ENCODE assay signal across 1 cellular context in the genomic region with DNA sequence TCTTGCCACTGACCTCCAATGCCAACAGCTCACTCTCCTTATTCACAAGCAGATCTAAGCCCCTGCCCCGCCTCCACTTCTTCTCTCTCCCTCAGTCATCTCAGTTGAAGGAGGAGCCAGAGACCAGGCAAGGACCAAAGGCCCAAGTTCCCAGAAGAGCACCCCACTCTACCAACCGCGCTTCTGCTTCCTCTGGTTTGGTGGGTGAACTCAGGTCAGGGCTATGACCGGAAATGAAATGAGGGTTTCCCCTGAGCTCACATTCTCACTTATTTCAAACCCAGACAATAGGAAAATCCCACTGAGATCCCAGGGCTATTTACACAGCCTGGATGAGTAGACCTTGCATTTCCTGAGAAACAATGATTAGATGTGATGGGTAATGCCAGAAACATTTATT.
TF ChIP-seq lines count a peak whose summit lies in the region.

No MANE protein-coding gene starts in this region.

TF ChIP-seq in IMR-90, 13 proteins besides CTCF, POLR2A, EP300 and RAD21 (continued from another document):
- TF ChIP-seq ELK1 (IDR thresholded peaks at IDR 0.05; ENCODE audit: borderline replicate concordance, low read depth, low read length) (no peak), FOS (IDR thresholded peaks at IDR 0.05; ENCODE audit: low read depth, low read length) (no peak), BHLHE40 (IDR thresholded peaks at IDR 0.05; ENCODE audit: low read depth, low read length) (no peak), MAZ (IDR thresholded peaks at IDR 0.05; ENCODE audit: borderline replicate concordance, low read depth, low read length) (no peak), CEBPB (IDR thresholded peaks at IDR 0.05; ENCODE audit: low read depth, low read length) (no peak)
